In the genomic region with DNA sequence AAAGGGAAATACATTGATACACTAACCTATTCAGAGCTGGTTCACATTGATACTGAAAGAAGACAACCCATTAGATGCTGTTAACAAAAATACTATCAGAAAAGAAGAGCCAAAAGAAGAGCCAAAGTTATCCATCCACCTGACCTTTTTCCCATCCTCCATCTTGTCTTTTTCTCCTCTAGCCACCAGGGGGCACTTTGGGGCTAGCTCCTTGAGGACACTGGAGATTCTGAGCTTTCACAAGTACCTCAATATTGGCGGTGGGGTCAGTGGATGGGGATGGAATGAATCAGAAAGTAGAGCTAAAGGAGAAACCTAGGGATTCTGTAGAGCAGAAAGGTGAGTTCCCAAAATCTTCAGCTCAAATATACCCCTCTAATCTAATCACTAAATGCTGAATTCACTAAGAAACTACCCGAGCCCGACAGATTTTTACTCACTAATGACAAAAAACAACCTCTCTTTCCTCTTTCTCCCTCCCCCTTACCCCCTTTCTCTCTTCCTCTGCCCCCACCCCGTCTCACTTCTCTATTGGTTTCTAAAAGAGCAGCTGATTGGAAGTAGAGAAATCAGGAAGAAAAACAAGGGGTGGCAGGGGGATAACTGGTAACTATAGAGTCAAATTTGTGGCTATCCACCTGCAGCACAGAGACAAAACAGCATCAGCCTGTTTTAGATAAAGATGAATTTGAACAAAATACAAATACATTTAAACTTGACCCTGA, we compare ENCODE assay signal across 8 cellular contexts.
DNase-seq lines count a peak whose midpoint lies in the region; ATAC-seq and TF ChIP-seq lines count a peak whose summit lies in the region.

No MANE protein-coding gene starts in this region.

- H3K56ac ChIP-seq in H9 (ENCODE audit: insufficient read length, low read depth, low read length): no peak overlapping the region

- H2AFZ ChIP-seq in H9 (ENCODE audit: low read length): no peak overlapping the region

- no peak overlapping the region for H3K14ac ChIP-seq in H9 (ENCODE audit: insufficient read depth, low read length)

- peaks cover 26 to 40% (median 29%) of the 10 kb centered on the region in 3 experiments for H3K36me3 Mint-ChIP-seq in H9 (ENCODE audit: insufficient read depth in 1 of 3, low read depth in 3 of 3)

- DNase-seq in COLO829 (ENCODE audit: low spot score): peak; percentile 11
- DNase-seq in H9: peak; percentile 54
- DNase-seq in RKO (ENCODE audit: low spot score): peak; percentile 6
- DNase-seq in fibroblast of peridontal ligament (ENCODE audit: extremely low read depth): peak; percentile 46
- peak; percentile 60 for DNase-seq in testis
- DNase-seq in activated gamma-delta T cell (lab: John Stamatoyannopoulos, UW): no peak
- DNase-seq in effector CD4-positive, alpha-beta T cell: no peak

- H3K9ac ChIP-seq in H9 (ENCODE audit: extremely low read depth, insufficient read length, low read length): no peak overlapping the region

- no peak overlapping the region for H2BK5ac ChIP-seq in H9 (ENCODE audit: insufficient read length, low read length)

- no peak overlapping the region for H3K27ac ChIP-seq in H9 (ENCODE audit: insufficient read length, low read depth, low read length)
- H3K27ac ChIP-seq in testis: no peak overlapping the region

- H4K91ac ChIP-seq in H9 (ENCODE audit: insufficient read length, low read depth, low read length): no peak overlapping the region

- no peak for ATAC-seq in HG03159 (IDR thresholded peaks at IDR 0.05; ENCODE audit: unreplicated experiment)

- H3K4me1 Mint-ChIP-seq in H9: peaks cover 21 to 27% of the 10 kb centered on the region in 2 experiments

- no peak overlapping the region for H3T11ph ChIP-seq in H9 (ENCODE audit: low read length)

- no peaks in the 10 kb centered on the region for H3K27me3 ChIP-seq in H9 (ENCODE audit: insufficient read depth, low read length)
- H3K27me3 ChIP-seq in testis: no peaks in the 10 kb centered on the region

- no peak overlapping the region for H4K8ac ChIP-seq in H9 (replicated peaks; ENCODE audit: insufficient read length, low read depth, low read length)

- H3K4me3 Mint-ChIP-seq in H9: no peak overlapping the region

- no peak overlapping the region for H3K4me3 ChIP-seq in testis

- TF ChIP-seq CTCF in H9 (conservative IDR thresholded peaks at IDR 0.05): peak; percentile 86
- peak in 2 of 3 experiments; percentile 34 to 50 for TF ChIP-seq CTCF in testis (IDR thresholded peaks at IDR 0.05)

- H3K18ac ChIP-seq in H9 (ENCODE audit: insufficient read length, low read depth, low read length): no peak overlapping the region

- peaks cover 6% of the 10 kb centered on the region for H3K79me1 ChIP-seq in H9 (ENCODE audit: insufficient read depth, low read depth, low read length, poor library complexity, severe bottlenecking)

- no peak overlapping the region for H3K23ac ChIP-seq in H9 (ENCODE audit: insufficient read length, low read depth, low read length)

- H2BK12ac ChIP-seq in H9 (ENCODE audit: insufficient read length, low read depth, low read length): no peak overlapping the region

- no peaks in the 10 kb centered on the region for H3K9me3 ChIP-seq in H9 (ENCODE audit: control insufficient read depth, low read depth, low read length)
- H3K9me3 ChIP-seq in testis: no peaks in the 10 kb centered on the region

- H2BK20ac ChIP-seq in H9 (ENCODE audit: low read depth, low read length, poor library complexity, severe bottlenecking): no peak overlapping the region

- H3K9me3 Mint-ChIP-seq in H9: peaks cover 18 to 20% of the 10 kb centered on the region in 2 experiments

- H3K4me2 ChIP-seq in H9 (ENCODE audit: insufficient read depth, insufficient read length, low read length): no peak overlapping the region

- H3K79me2 ChIP-seq in H9 (ENCODE audit: insufficient read depth, low read length): peaks cover 3% of the 10 kb centered on the region; the same call in 1 of the 2 replicates

- no peaks in the 10 kb centered on the region for H3K27me3 Mint-ChIP-seq in H9 (ENCODE audit: low read depth)

- intact Hi-C loops in testis (cut with DNase I; ENCODE audit: low total_unique reads): no loop called here

- WGBS in H9 (ENCODE audit: extremely low coverage, insufficient read length, low lambda C conversion rate): 100% methylated on average over 2 of the region's 4 CpGs
- WGBS in testis, 2 donors: 76 to 83% methylated on average over 4 of the region's 4 CpGs

- TF ChIP-seq POLR2A in testis (IDR thresholded peaks at IDR 0.05): no peak

- H2BK15ac ChIP-seq in H9 (ENCODE audit: low read depth, low read length): no peak overlapping the region

- H3K4me1 ChIP-seq in H9 (ENCODE audit: insufficient read depth, low read length) (no peaks in the 10 kb centered on the region), testis (peaks cover 10% of the 10 kb centered on the region)

- H3K4ac ChIP-seq in H9 (ENCODE audit: low read depth, low read length): no peak overlapping the region

- H3K36me3 ChIP-seq in testis (ENCODE audit: low read depth, missing control alignments): no peaks in the 10 kb centered on the region

- H3K27ac Mint-ChIP-seq in H9: peak overlapping the region in 1 of 3 experiments; percentile 67; a peak in 3 of 7 replicates

- no peak overlapping the region for H2BK120ac ChIP-seq in H9 (ENCODE audit: low read depth, low read length, poor library complexity, severe bottlenecking)

- H3K23me2 ChIP-seq in H9 (ENCODE audit: insufficient read length, low read depth, low read length, poor library complexity, severe bottlenecking): no peaks in the 10 kb centered on the region

- H4K5ac ChIP-seq in H9 (ENCODE audit: insufficient read length, low read depth, low read length): no peak overlapping the region

- no peaks in the 10 kb centered on the region for H4K20me1 ChIP-seq in H9 (ENCODE audit: control insufficient read depth, insufficient read depth, insufficient read length)

- H2AK5ac ChIP-seq in H9 (ENCODE audit: insufficient read length, low read length): no peak overlapping the region

Comparison
In these comparisons a context has a peak if more than half of its experiments do, and no peak if none do; other contexts are left out.
1. DNase-seq: peak in COLO829 (single experiment), H9 (single experiment), RKO (single experiment), fibroblast of peridontal ligament (single experiment) and testis (single experiment); none in activated gamma-delta T cell (single experiment) and effector CD4-positive, alpha-beta T cell (single experiment).